In the genomic region with DNA sequence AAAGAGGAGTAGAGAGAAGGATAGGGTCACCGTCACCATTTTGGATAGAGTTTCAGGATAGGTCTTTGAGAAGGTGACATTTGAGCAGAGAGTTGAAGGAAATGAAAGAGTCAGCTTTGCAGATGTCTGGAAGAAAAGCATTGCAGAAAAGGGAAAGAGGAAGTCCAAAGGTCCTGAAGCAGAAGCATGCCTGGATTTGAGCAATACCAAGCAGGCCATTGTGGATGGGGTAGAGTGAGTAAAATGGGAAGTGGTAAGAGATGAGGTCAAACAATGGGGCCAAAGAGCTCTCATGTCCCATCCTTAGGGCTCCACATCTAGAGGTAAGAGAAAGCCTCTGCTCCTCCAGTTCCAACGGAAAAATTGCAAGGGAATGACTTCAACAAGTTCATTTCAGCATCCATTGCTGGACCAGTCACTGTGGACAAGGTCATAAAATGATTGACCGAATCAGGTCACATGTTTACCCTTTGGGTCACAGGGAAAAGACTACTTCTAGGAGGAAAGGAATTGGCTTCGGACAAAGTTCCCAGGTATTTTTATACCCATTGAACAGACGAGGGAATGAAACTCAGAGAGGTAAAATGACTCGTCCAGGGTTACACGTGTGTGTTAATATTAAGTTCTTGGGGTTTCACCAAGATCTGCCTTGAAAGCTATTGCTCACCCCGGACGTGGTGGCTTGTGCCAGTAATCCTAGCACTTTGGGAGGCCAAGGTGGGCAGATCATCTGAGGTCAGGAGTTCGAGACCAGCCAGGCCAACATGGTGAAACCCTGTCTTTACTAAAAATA, we compare ENCODE assay signal across 10 cellular contexts. TPM values are rescaled to one million over a fixed set of nuclear protein-coding genes. Genes with fewer than 3 reads are reported as not detected.
DNase-seq lines count a peak whose midpoint lies in the region; ATAC-seq and TF ChIP-seq lines count a peak whose summit lies in the region.
"Had no signal": no experiment of that assay in that cellular context is flagged by ENCODE, and none has a peak within 500 bp of the region (broad histone marks: within the 10 kb centered on the region; RNA-seq: fewer than 3 reads in every experiment).

No MANE protein-coding gene starts in this region.

- peak; percentile 35 for DNase-seq in activated CD8-positive, alpha-beta T cell treated with anti-CD3 and anti-CD28 coated beads for 36 hours
- no peak for DNase-seq in activated CD8-positive, alpha-beta T cell treated with anti-CD3 and anti-CD28 coated beads, Interleukin-2, amount 10 ng/mL, durations not matched to agents 7 days and 5 days
- DNase-seq in RPMI8226 (peak; percentile 16), cardiac septum (ENCODE audit: low spot score) (peak; percentile 73), NCI-H1048 (lab: John Stamatoyannopoulos, UW) (no peak), glomerular visceral epithelial cell (ENCODE audit: extremely low spot score) (no peak), NCI-H1694 (lab: John Stamatoyannopoulos, UW) (no peak)
- DNase-seq: stimulated activated CD4-positive, alpha-beta T cell treated with anti-CD3 and anti-CD28 coated beads, Interleukin-12 subunit alpha, Interleukin-12 subunit beta, amount 100 ng/mL, for 4 hours had no signal

- peaks cover 10% of the 10 kb centered on the region for H3K9me3 Mint-ChIP-seq in activated CD8-positive, alpha-beta T cell treated with anti-CD3 and anti-CD28 coated beads for 36 hours
- peaks cover 12% of the 10 kb centered on the region for H3K9me3 Mint-ChIP-seq in activated CD8-positive, alpha-beta T cell treated with anti-CD3 and anti-CD28 coated beads, Interleukin-2, amount 10 ng/mL, durations not matched to agents 7 days and 5 days (ENCODE audit: insufficient read depth)
- H3K9me3 Mint-ChIP-seq in stimulated activated memory B cell treated with anti-CD40 and anti-IgM and Interleukin-4, amounts not matched to agents 10 μg/mL and 1 μg/mL and 100 μg/mL, for 72 hours, result peaks cover 4% of the 10 kb centered on the region

- H3K4me1 Mint-ChIP-seq in activated CD8-positive, alpha-beta T cell treated with anti-CD3 and anti-CD28 coated beads for 36 hours (ENCODE audit: low read depth), result peaks cover 25% of the 10 kb centered on the region
- H3K4me1 Mint-ChIP-seq in activated CD8-positive, alpha-beta T cell treated with anti-CD3 and anti-CD28 coated beads, Interleukin-2, amount 10 ng/mL, durations not matched to agents 7 days and 5 days (ENCODE audit: low read depth), result peaks cover 36% of the 10 kb centered on the region
- H3K4me1 Mint-ChIP-seq in stimulated activated memory B cell treated with anti-CD40 and anti-IgM and Interleukin-4, amounts not matched to agents 10 μg/mL and 1 μg/mL and 100 μg/mL, for 72 hours, result peaks cover 8% of the 10 kb centered on the region

- H3K27me3 Mint-ChIP-seq in activated CD8-positive, alpha-beta T cell treated with anti-CD3 and anti-CD28 coated beads for 36 hours, result no peaks in the 10 kb centered on the region
- no peaks in the 10 kb centered on the region for H3K27me3 Mint-ChIP-seq in activated CD8-positive, alpha-beta T cell treated with anti-CD3 and anti-CD28 coated beads, Interleukin-2, amount 10 ng/mL, durations not matched to agents 7 days and 5 days (ENCODE audit: low read depth)
- H3K27me3 Mint-ChIP-seq in stimulated activated memory B cell treated with anti-CD40 and anti-IgM and Interleukin-4, amounts not matched to agents 10 μg/mL and 1 μg/mL and 100 μg/mL, for 72 hours, result no peaks in the 10 kb centered on the region

- CTCF ChIA-PET in activated CD8-positive, alpha-beta T cell treated with anti-CD3 and anti-CD28 coated beads for 36 hours (lab: Charles Lee), result interaction anchor here (0.9 kb wide), 1 partner anchor 9 kb away, joined by 3 read pairs; no protein-coding TSS in a partner anchor
- CTCF ChIA-PET in activated CD8-positive, alpha-beta T cell treated with anti-CD3 and anti-CD28 coated beads, Interleukin-2, amount 10 ng/mL, durations not matched to agents 7 days and 5 days (lab: Charles Lee), result interaction anchor here (1.1 kb wide), 1 partner anchor 9 kb away, joined by 3 read pairs; no protein-coding TSS in a partner anchor

- ATAC-seq in activated CD8-positive, alpha-beta T cell treated with anti-CD3 and anti-CD28 coated beads for 36 hours, result peak; percentile 34
- ATAC-seq in activated CD8-positive, alpha-beta T cell treated with anti-CD3 and anti-CD28 coated beads, Interleukin-2, amount 10 ng/mL, durations not matched to agents 7 days and 5 days, result no peak
- peak; percentile 69 for ATAC-seq in stimulated activated memory B cell treated with anti-CD40 and anti-IgM and Interleukin-4, amounts not matched to agents 10 μg/mL and 1 μg/mL and 100 μg/mL, for 72 hours
- ATAC-seq: A549 had no signal

- intact Hi-C loops in activated CD8-positive, alpha-beta T cell treated with anti-CD3 and anti-CD28 coated beads for 36 hours (cut with micrococcal nuclease), result loop anchor here (10.0 kb wide), 1 partner anchor 87 kb away; no protein-coding TSS in a partner anchor
- intact Hi-C loops in cardiac septum (cut with DNase I), result loop anchor here (10.0 kb wide), 1 partner anchor 137 kb away; a partner anchor contains a TSS

- H3K36me3 Mint-ChIP-seq in activated CD8-positive, alpha-beta T cell treated with anti-CD3 and anti-CD28 coated beads for 36 hours (ENCODE audit: low read depth), result peaks cover 8% of the 10 kb centered on the region
- peaks cover 11% of the 10 kb centered on the region for H3K36me3 Mint-ChIP-seq in activated CD8-positive, alpha-beta T cell treated with anti-CD3 and anti-CD28 coated beads, Interleukin-2, amount 10 ng/mL, durations not matched to agents 7 days and 5 days (ENCODE audit: low read depth)
- H3K36me3 Mint-ChIP-seq in stimulated activated memory B cell treated with anti-CD40 and anti-IgM and Interleukin-4, amounts not matched to agents 10 μg/mL and 1 μg/mL and 100 μg/mL, for 72 hours, result no peaks in the 10 kb centered on the region

- POLR2A ChIA-PET in activated CD8-positive, alpha-beta T cell treated with anti-CD3 and anti-CD28 coated beads for 36 hours (lab: Charles Lee), result interaction anchor here (0.5 kb wide), 1 partner anchor 464 kb away, joined by 3 read pairs; no protein-coding TSS in a partner anchor
- POLR2A ChIA-PET in activated CD8-positive, alpha-beta T cell treated with anti-CD3 and anti-CD28 coated beads, Interleukin-2, amount 10 ng/mL, durations not matched to agents 7 days and 5 days (lab: Charles Lee), result interaction anchor here (1.1 to 1.2 kb wide), 2 partner anchors 12 to 34 kb away, joined by 3 read pairs; no protein-coding TSS in a partner anchor

- TF ChIP-seq CTCF in activated CD8-positive, alpha-beta T cell treated with anti-CD3 and anti-CD28 coated beads for 36 hours (IDR thresholded peaks at IDR 0.05), result no peak

- no peak overlapping the region for H3K27ac Mint-ChIP-seq in activated CD8-positive, alpha-beta T cell treated with anti-CD3 and anti-CD28 coated beads for 36 hours
- no peak overlapping the region for H3K27ac Mint-ChIP-seq in activated CD8-positive, alpha-beta T cell treated with anti-CD3 and anti-CD28 coated beads, Interleukin-2, amount 10 ng/mL, durations not matched to agents 7 days and 5 days
- H3K27ac Mint-ChIP-seq in stimulated activated memory B cell treated with anti-CD40 and anti-IgM and Interleukin-4, amounts not matched to agents 10 μg/mL and 1 μg/mL and 100 μg/mL, for 72 hours, result no peak overlapping the region

- H3K4me3 Mint-ChIP-seq in activated CD8-positive, alpha-beta T cell treated with anti-CD3 and anti-CD28 coated beads for 36 hours, result no peak overlapping the region
- no peak overlapping the region for H3K4me3 Mint-ChIP-seq in activated CD8-positive, alpha-beta T cell treated with anti-CD3 and anti-CD28 coated beads, Interleukin-2, amount 10 ng/mL, durations not matched to agents 7 days and 5 days
- H3K4me3 Mint-ChIP-seq in stimulated activated memory B cell treated with anti-CD40 and anti-IgM and Interleukin-4, amounts not matched to agents 10 μg/mL and 1 μg/mL and 100 μg/mL, for 72 hours, result no peak overlapping the region

RNA-seq across cellular contexts. Expression of a gene that starts 6.6 kb away (rescaled TPM):
- 10 to 100 TPM; 30.6 to 35.9 TPM for total RNA-seq in activated CD8-positive, alpha-beta T cell treated with anti-CD3 and anti-CD28 coated beads for 36 hours
- 100 to 1,000 TPM; 318 to 346 TPM for total RNA-seq in activated CD8-positive, alpha-beta T cell treated with anti-CD3 and anti-CD28 coated beads, Interleukin-2, amount 10 ng/mL, durations not matched to agents 7 days and 5 days
- 20.7 TPM for total RNA-seq in cardiac septum

Comparison
In these comparisons a context has a peak if more than half of its experiments do, and no peak if none do; other contexts are left out.
1. DNase-seq: peak in activated CD8-positive, alpha-beta T cell treated with anti-CD3 and anti-CD28 coated beads for 36 hours (single experiment), RPMI8226 (single experiment) and cardiac septum (single experiment); none in activated CD8-positive, alpha-beta T cell treated with anti-CD3 and anti-CD28 coated beads, Interleukin-2, amount 10 ng/mL, durations not matched to agents 7 days and 5 days (single experiment), NCI-H1048 (single experiment), glomerular visceral epithelial cell (single experiment) and NCI-H1694 (single experiment).
2. RNA of a gene that starts 6.6 kb away (total RNA-seq): 318 to 346 TPM in activated CD8-positive, alpha-beta T cell treated with anti-CD3 and anti-CD28 coated beads, Interleukin-2, amount 10 ng/mL, durations not matched to agents 7 days and 5 days; 30.6 to 35.9 TPM in activated CD8-positive, alpha-beta T cell treated with anti-CD3 and anti-CD28 coated beads for 36 hours and 20.7 TPM in cardiac septum (single experiment); every median in the first group is over 4 times any median in the second.